9 cellular contexts compared by ENCODE assay signal in genomic region chr1:65260851-65261473, GRCh38. TPM values are rescaled to one million over a fixed set of nuclear protein-coding genes. Genes with fewer than 3 reads are reported as not detected.
A peak's percentile ranks its signal among the peaks of the same experiment; 100 is the strongest.
DNase-seq lines count a peak whose midpoint lies in the region; ATAC-seq and TF ChIP-seq lines count a peak whose summit lies in the region.
"Had no signal": no experiment of that assay in that cellular context is flagged by ENCODE, and none has a peak within 500 bp of the region (broad histone marks: within the 10 kb centered on the region; RNA-seq: fewer than 3 reads in every experiment).

No MANE protein-coding gene starts in this region.

- WGBS in body of pancreas, 2 donors = 79 to 81% methylated on average over 4 of the region's 4 CpGs

- no peak overlapping the region; the same call in 1 of the 2 replicates for H3K4me3 ChIP-seq in PC-3 (ENCODE audit: low read length)
- no peak overlapping the region for H3K4me3 ChIP-seq in left lung
- H3K4me3 ChIP-seq in body of pancreas = no peak overlapping the region
- H3K4me3 ChIP-seq: pancreas had no signal

- CTCF ChIA-PET in PC-3 (lab: Charles Lee) = interaction anchor here (0.7 kb wide), 1 partner anchor 208 kb away, joined by 3 read pairs; no protein-coding TSS in a partner anchor

- intact Hi-C loops in PC-3 (cut with micrococcal nuclease) (no loop called here), left lung (cut with DNase I) (no loop called here), body of pancreas (cut with DNase I) (no loop called here)

- H3K27me3 ChIP-seq in PC-3 (ENCODE audit: low read length) (no peaks in the 10 kb centered on the region), left lung (peaks cover 0 to 24% of the 10 kb centered on the region in 2 donors), body of pancreas (no peaks in the 10 kb centered on the region)
- H3K27me3 ChIP-seq: pancreas had no signal

- no peak for TF ChIP-seq CTCF in PC-3 (conservative IDR thresholded peaks at IDR 0.05; ENCODE audit: low read depth, low read length)
- TF ChIP-seq CTCF in left lung (IDR thresholded peaks at IDR 0.05) = no peak
- no peak for TF ChIP-seq CTCF in body of pancreas (IDR thresholded peaks at IDR 0.05)

- no peak overlapping the region for H3K9ac ChIP-seq in PC-3 (ENCODE audit: low read length)

- H2AFZ ChIP-seq in PC-3 (ENCODE audit: low read length) = no peak overlapping the region

- ATAC-seq in GM21381 (IDR thresholded peaks at IDR 0.05; ENCODE audit: unreplicated experiment) = peak; percentile 51
- ATAC-seq in PC-3 = peak; percentile 98
- no peak for ATAC-seq in GM19395 (IDR thresholded peaks at IDR 0.05; ENCODE audit: unreplicated experiment)
- no peak for ATAC-seq in left lung
- ATAC-seq in body of pancreas = no peak

- DNase-seq in AG08395 (ENCODE audit: low spot score) = peak; percentile 91
- peak; percentile 81 for DNase-seq in PC-3
- peak; percentile 27 for DNase-seq in fibroblast of the conjunctiva (ENCODE audit: low read depth)
- no peak for DNase-seq in left lung
- DNase-seq in ecto neural progenitor cell (ENCODE audit: low spot score) = no peak
- DNase-seq in body of pancreas = no peak
- DNase-seq: pancreas had no signal

- POLR2A ChIA-PET in PC-3 (lab: Charles Lee; ENCODE audit: unreplicated experiment) = no interaction called here

- peak overlapping the region; percentile 63 for H3K4me2 ChIP-seq in PC-3 (ENCODE audit: low read length)

- H3K27ac ChIP-seq in PC-3 (ENCODE audit: low read length) (peak overlapping the region; percentile 19; the same call in 1 of the 2 replicates), left lung (no peak overlapping the region), body of pancreas (no peak overlapping the region)
- H3K27ac ChIP-seq: pancreas had no signal

- H3K36me3 ChIP-seq in PC-3 (ENCODE audit: low read depth, low read length) (no peaks in the 10 kb centered on the region), left lung (no peaks in the 10 kb centered on the region), body of pancreas (replicated peaks in 1 of 2; ENCODE audit: insufficient read depth in 1 of 2, low read depth in 2 of 2) (no peaks in the 10 kb centered on the region)
- H3K36me3 ChIP-seq: pancreas had no signal

- no peak for TF ChIP-seq POLR2A in body of pancreas (IDR thresholded peaks at IDR 0.05)

- no peaks in the 10 kb centered on the region for H3K79me2 ChIP-seq in PC-3 (ENCODE audit: low read length)

- H3K9me2 ChIP-seq in PC-3 (replicated peaks; ENCODE audit: low read length) = no peaks in the 10 kb centered on the region

- H3K4me1 ChIP-seq in PC-3 (ENCODE audit: insufficient read depth, low read length) (peaks cover 16% of the 10 kb centered on the region), left lung (peaks cover 3 to 13% of the 10 kb centered on the region in 2 donors), body of pancreas (peaks cover 10% of the 10 kb centered on the region)

- no peaks in the 10 kb centered on the region for H3K9me3 ChIP-seq in PC-3 (ENCODE audit: low read length)
- no peaks in the 10 kb centered on the region for H3K9me3 ChIP-seq in left lung
- no peaks in the 10 kb centered on the region for H3K9me3 ChIP-seq in body of pancreas
- H3K9me3 ChIP-seq: pancreas had no signal

- H3F3A ChIP-seq in PC-3 (ENCODE audit: low read length, unreplicated experiment) = no peaks in the 10 kb centered on the region

- no peaks in the 10 kb centered on the region for H4K20me1 ChIP-seq in PC-3 (ENCODE audit: low read length)

- BruUV-seq in PC-3 (replicated peaks; lab: Mats Ljungman, UMichigan) = no TSS peak

RNA-seq across cellular contexts. Expression of gene DNAJC6, which starts 48.4 kb away (rescaled TPM):
- total RNA-seq in PC-3 (2014; rRNA removed) (3.0 and 7.3 TPM in 2 replicates), left lung (1 to 10 TPM; 3.8 to 4.6 TPM), body of pancreas (1 to 10 TPM in 1 of 2 donors, under 1 TPM in 1; 0.99 to 2.3 TPM)

Comparison
In these comparisons a context has a peak if more than half of its experiments do, and no peak if none do; other contexts are left out.
1. DNase-seq: peak in AG08395 (single experiment), PC-3 (single experiment) and fibroblast of the conjunctiva (single experiment); none in left lung (0 of 2), ecto neural progenitor cell (single experiment) and body of pancreas (0 of 4).
2. ATAC-seq: peak in GM21381 (single experiment) and PC-3 (single experiment); none in GM19395 (single experiment), left lung (single experiment) and body of pancreas (single experiment).